Comparison of ENCODE assay signal across 9 cellular contexts in the genomic region with DNA sequence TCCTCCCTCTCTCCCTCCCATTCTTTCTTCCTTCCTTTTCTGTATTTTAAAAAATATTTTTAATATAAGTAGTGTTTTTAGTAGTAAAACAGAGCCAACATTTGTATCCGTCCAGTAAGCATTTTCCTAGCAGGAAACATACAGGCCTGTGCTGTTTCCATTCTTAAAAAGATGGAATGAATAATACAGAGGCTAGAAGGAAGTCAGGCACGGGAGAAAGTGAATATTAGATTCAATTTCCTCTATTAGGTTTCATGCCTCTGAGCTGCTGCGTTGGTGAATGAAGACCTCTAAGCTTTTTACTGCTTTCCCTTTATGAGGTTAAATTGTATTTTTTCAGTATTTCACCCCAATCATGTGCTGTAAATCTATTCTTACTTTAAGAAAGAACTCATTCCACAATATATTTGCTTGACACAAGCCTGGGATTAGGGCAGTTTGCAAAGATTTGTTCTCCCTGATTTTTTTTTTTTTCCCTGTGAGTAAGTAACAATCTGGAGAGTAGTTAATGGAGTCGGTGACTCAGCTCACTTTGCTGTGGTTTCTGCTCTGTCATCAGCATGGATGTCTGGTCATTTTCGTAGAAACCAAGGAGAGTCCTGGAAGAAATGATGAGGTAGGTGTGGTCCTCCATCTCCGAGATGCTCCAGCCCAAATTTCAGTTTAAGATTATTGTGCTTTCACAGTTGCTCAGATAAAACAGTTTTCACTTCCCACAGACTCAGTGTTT.
DNase-seq lines count a peak whose midpoint lies in the region; ATAC-seq and TF ChIP-seq lines count a peak whose summit lies in the region.
"Had no signal": no experiment of that assay in that cellular context is flagged by ENCODE, and none has a peak within 500 bp of the region (broad histone marks: within the 10 kb centered on the region; RNA-seq: fewer than 3 reads in every experiment).

No MANE protein-coding gene starts in this region.

- CTCF ChIA-PET in T-cell (lab: Charles Lee) = no interaction called here

- H3K36me3 Mint-ChIP-seq in activated T-helper 1 cell treated with anti-CD3 and anti-CD28 coated beads, Interleukin-12 subunit alpha, Interleukin-12 subunit beta, Interleukin-2, Interleukin-4 antibody, amounts not matched to agents 30 ng/mL and 10 ng/mL and 1 ng/mL, durations not matched to agents 14 hours and 24 hours and 36 hours (ENCODE audit: low read depth) = no peaks in the 10 kb centered on the region
- H3K36me3 Mint-ChIP-seq in T-cell = no peaks in the 10 kb centered on the region

- H3K4me1 ChIP-seq in gastroesophageal sphincter = peaks cover 3 to 18% (median 3%) of the 10 kb centered on the region in 3 donors
- H3K4me1 ChIP-seq in gastrocnemius medialis = no peaks in the 10 kb centered on the region

- no peaks in the 10 kb centered on the region for H3K36me3 ChIP-seq in gastroesophageal sphincter
- no peaks in the 10 kb centered on the region for H3K36me3 ChIP-seq in gastrocnemius medialis

- no peaks in the 10 kb centered on the region for H3K27me3 ChIP-seq in gastroesophageal sphincter
- H3K27me3 ChIP-seq in gastrocnemius medialis = no peaks in the 10 kb centered on the region

- H3K9me3 ChIP-seq in gastroesophageal sphincter = no peaks in the 10 kb centered on the region
- H3K9me3 ChIP-seq in gastrocnemius medialis = no peaks in the 10 kb centered on the region

- H3K27ac ChIP-seq in gastroesophageal sphincter (peak overlapping the region; percentile 77 to 84 (median 81)), gastrocnemius medialis (peak overlapping the region in 2 of 4 donors; percentile 30 to 44)

- TF ChIP-seq EP300 in gastroesophageal sphincter (IDR thresholded peaks at IDR 0.05) = no peak

- DNase-seq in GOT3 (lab: John Stamatoyannopoulos, UW) (peak; percentile 4), gastrocnemius medialis (no peak), T-cell (no peak)
- no peak for DNase-seq in activated T-helper 1 cell treated with anti-CD3 and anti-CD28 coated beads, Interleukin-12 subunit alpha, Interleukin-12 subunit beta, Interleukin-2, Interleukin-4 antibody, amounts not matched to agents 30 ng/mL and 10 ng/mL and 1 ng/mL, durations not matched to agents 14 hours and 24 hours and 36 hours (ENCODE audit: low spot score)

- peaks cover 53% of the 10 kb centered on the region for H3K27me3 Mint-ChIP-seq in activated T-helper 1 cell treated with anti-CD3 and anti-CD28 coated beads, Interleukin-12 subunit alpha, Interleukin-12 subunit beta, Interleukin-2, Interleukin-4 antibody, amounts not matched to agents 30 ng/mL and 10 ng/mL and 1 ng/mL, durations not matched to agents 14 hours and 24 hours and 36 hours (ENCODE audit: insufficient read depth)
- H3K27me3 Mint-ChIP-seq in T-cell = peaks cover 16 to 26% of the 10 kb centered on the region in 2 donors

- no peak overlapping the region for H3K4me3 Mint-ChIP-seq in activated T-helper 1 cell treated with anti-CD3 and anti-CD28 coated beads, Interleukin-12 subunit alpha, Interleukin-12 subunit beta, Interleukin-2, Interleukin-4 antibody, amounts not matched to agents 30 ng/mL and 10 ng/mL and 1 ng/mL, durations not matched to agents 14 hours and 24 hours and 36 hours
- H3K4me3 Mint-ChIP-seq in T-cell = no peak overlapping the region
- H3K4me3 Mint-ChIP-seq: central memory CD8-positive, alpha-beta T cell had no signal

- WGBS in gastroesophageal sphincter (ENCODE audit: low coverage in 1 of 2), 2 donors = 5 to 15% methylated on average over 4 to 5 of the region's 6 CpGs

- intact Hi-C loops in gastrocnemius medialis (cut with DNase I; ENCODE audit: low total_unique reads) = no loop called here
- intact Hi-C loops in activated T-helper 1 cell treated with anti-CD3 and anti-CD28 coated beads, Interleukin-12 subunit alpha, Interleukin-12 subunit beta, Interleukin-2, Interleukin-4 antibody, amounts not matched to agents 30 ng/mL and 10 ng/mL and 1 ng/mL, durations not matched to agents 14 hours and 24 hours and 36 hours (cut with micrococcal nuclease) = no loop called here

- ATAC-seq in SK-N-SH treated with all-trans-retinoic acid at 6 μM for 48 hours (peak; percentile 97), gastroesophageal sphincter (peak; percentile 88), gastrocnemius medialis (peak; percentile 47 to 61), GM21515 (IDR thresholded peaks at IDR 0.05; ENCODE audit: unreplicated experiment) (no peak), HG03039 (IDR thresholded peaks at IDR 0.05; ENCODE audit: unreplicated experiment) (no peak), T-cell (replicated peaks in 1 of 4) (no peak)

- in situ Hi-C loops in gastrocnemius medialis (cut with MboI; ENCODE audit: low sequenced_read_pairs in 4 of 4) = loop anchor here in 2 of 4 donors (10.0 to 25.0 kb wide), 2 partner anchors 1414 to 1526 kb away; no protein-coding TSS in a partner anchor

- H3K4me3 ChIP-seq in gastroesophageal sphincter (no peak overlapping the region), gastrocnemius medialis (no peak overlapping the region)

- TF ChIP-seq POLR2A in gastroesophageal sphincter (IDR thresholded peaks at IDR 0.05) = no peak
- TF ChIP-seq POLR2A in gastrocnemius medialis (IDR thresholded peaks at IDR 0.05) = no peak

- no peak overlapping the region for H3K27ac Mint-ChIP-seq in activated T-helper 1 cell treated with anti-CD3 and anti-CD28 coated beads, Interleukin-12 subunit alpha, Interleukin-12 subunit beta, Interleukin-2, Interleukin-4 antibody, amounts not matched to agents 30 ng/mL and 10 ng/mL and 1 ng/mL, durations not matched to agents 14 hours and 24 hours and 36 hours
- H3K27ac Mint-ChIP-seq in T-cell = no peak overlapping the region

- H3K4me1 Mint-ChIP-seq in activated T-helper 1 cell treated with anti-CD3 and anti-CD28 coated beads, Interleukin-12 subunit alpha, Interleukin-12 subunit beta, Interleukin-2, Interleukin-4 antibody, amounts not matched to agents 30 ng/mL and 10 ng/mL and 1 ng/mL, durations not matched to agents 14 hours and 24 hours and 36 hours (ENCODE audit: low read depth) = no peaks in the 10 kb centered on the region
- H3K4me1 Mint-ChIP-seq in T-cell = peaks cover 0 to 3% (median 0%) of the 10 kb centered on the region in 3 donors
- H3K4me1 Mint-ChIP-seq: central memory CD8-positive, alpha-beta T cell had no signal

- POLR2A ChIA-PET in T-cell (lab: Charles Lee) = interaction anchor here in 1 of 2 donors (0.5 kb wide), 1 partner anchor 779 kb away, joined by 7 read pairs; no protein-coding TSS in a partner anchor

- no peaks in the 10 kb centered on the region for H3K9me3 Mint-ChIP-seq in activated T-helper 1 cell treated with anti-CD3 and anti-CD28 coated beads, Interleukin-12 subunit alpha, Interleukin-12 subunit beta, Interleukin-2, Interleukin-4 antibody, amounts not matched to agents 30 ng/mL and 10 ng/mL and 1 ng/mL, durations not matched to agents 14 hours and 24 hours and 36 hours
- H3K9me3 Mint-ChIP-seq in T-cell = no peaks in the 10 kb centered on the region
- H3K9me3 Mint-ChIP-seq: central memory CD8-positive, alpha-beta T cell had no signal

- TF ChIP-seq CTCF in gastroesophageal sphincter (IDR thresholded peaks at IDR 0.05) = no peak
- TF ChIP-seq CTCF in gastrocnemius medialis (IDR thresholded peaks at IDR 0.05 in 4 of 5, conservative IDR thresholded peaks at IDR 0.05 in 1 of 5) = no peak

TF ChIP-seq in SK-N-SH treated with all-trans-retinoic acid at 6 μM for 48 hours, 23 proteins besides CTCF, POLR2A, EP300 and RAD21:
- TF ChIP-seq, protein P1, sequence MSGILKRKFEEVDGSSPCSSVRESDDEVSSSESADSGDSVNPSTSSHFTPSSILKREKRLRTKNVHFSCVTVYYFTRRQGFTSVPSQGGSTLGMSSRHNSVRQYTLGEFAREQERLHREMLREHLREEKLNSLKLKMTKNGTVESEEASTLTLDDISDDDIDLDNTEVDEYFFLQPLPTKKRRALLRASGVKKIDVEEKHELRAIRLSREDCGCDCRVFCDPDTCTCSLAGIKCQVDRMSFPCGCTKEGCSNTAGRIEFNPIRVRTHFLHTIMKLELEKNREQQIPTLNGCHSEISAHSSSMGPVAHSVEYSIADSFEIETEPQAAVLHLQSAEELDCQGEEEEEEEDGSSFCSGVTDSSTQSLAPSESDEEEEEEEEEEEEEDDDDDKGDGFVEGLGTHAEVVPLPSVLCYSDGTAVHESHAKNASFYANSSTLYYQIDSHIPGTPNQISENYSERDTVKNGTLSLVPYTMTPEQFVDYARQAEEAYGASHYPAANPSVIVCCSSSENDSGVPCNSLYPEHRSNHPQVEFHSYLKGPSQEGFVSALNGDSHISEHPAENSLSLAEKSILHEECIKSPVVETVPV (CRISPR knock-in tag; IDR thresholded peaks at IDR 0.05) = no peak
- TF ChIP-seq PPARA (CRISPR knock-in tag; IDR thresholded peaks at IDR 0.05; ENCODE audit: borderline replicate concordance) (no peak), TOX (CRISPR knock-in tag; IDR thresholded peaks at IDR 0.05; ENCODE audit: borderline replicate concordance) (peak; percentile 47; the same call in 1 of the 2 replicates), ISL1 (CRISPR knock-in tag; IDR thresholded peaks at IDR 0.05) (peak; percentile 85)

Comparison
In these comparisons a context has a peak if more than half of its experiments do, and no peak if none do; other contexts are left out.
1. ATAC-seq: peak in SK-N-SH treated with all-trans-retinoic acid at 6 μM for 48 hours (single experiment), gastroesophageal sphincter (single experiment) and gastrocnemius medialis (2 of 2); none in GM21515 (single experiment), HG03039 (single experiment) and T-cell (0 of 4).